8 cellular contexts compared by ENCODE assay signal in the genomic region with DNA sequence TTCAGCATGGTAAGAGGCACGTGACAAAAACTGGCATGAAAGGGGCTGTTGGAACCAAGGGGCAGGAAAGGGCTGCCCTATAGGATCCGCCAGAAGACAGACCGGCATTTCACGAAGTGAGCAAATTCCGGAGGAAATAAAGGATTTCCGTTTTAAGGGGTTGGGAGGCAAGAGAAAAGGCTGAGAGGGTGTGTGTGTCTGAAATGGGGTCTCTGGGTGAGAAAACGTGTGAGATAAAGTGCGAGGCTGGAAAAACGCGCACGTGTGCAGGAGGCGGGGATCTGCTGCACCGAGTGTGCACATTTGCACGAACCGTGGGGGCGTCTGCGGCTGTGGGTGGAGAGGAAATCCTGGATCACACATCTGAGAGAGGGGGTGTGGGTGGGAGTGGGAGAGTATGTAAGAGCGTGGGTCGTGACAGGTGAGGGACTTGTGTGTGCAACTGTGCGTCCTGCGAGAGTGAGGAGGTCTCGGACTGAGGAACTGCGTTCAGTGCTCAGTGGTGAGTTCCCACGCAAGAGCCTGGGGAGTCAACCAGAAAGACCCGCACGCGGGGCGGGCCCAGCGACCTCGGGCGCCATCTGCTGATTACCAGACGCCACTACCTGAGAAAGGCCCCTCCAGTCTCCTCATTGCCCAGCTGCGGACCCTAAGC. TPM values are rescaled to one million over a fixed set of nuclear protein-coding genes. Genes with fewer than 3 reads are reported as not detected.
A peak's percentile ranks its signal among the peaks of the same experiment; 100 is the strongest.
DNase-seq lines count a peak whose midpoint lies in the region; ATAC-seq and TF ChIP-seq lines count a peak whose summit lies in the region.

No MANE protein-coding gene starts in this region.

- peak overlapping the region; percentile 79 for H3K4me3 Mint-ChIP-seq in activated T-helper 17 cell treated with anti-CD3 and anti-CD28 coated beads, Interleukin-2, amount 50 U/mL, for 72 hours
- H3K4me3 Mint-ChIP-seq in nephron = peak overlapping the region; percentile 76 to 85 (median 80)
- peak overlapping the region; percentile 65 for H3K4me3 Mint-ChIP-seq in stimulated activated memory B cell treated with anti-CD40 and anti-IgM and Interleukin-4, amounts not matched to agents 10 μg/mL and 1 μg/mL and 100 μg/mL, for 72 hours

- ATAC-seq in GM18498 (IDR thresholded peaks at IDR 0.05; ENCODE audit: unreplicated experiment) = peak; percentile 59
- ATAC-seq in activated T-helper 17 cell treated with anti-CD3 and anti-CD28 coated beads, Interleukin-2, amount 50 U/mL, for 72 hours (replicated peaks) = peak; percentile 91
- peak; percentile 90 for ATAC-seq in stimulated activated memory B cell treated with anti-CD40 and anti-IgM and Interleukin-4, amounts not matched to agents 10 μg/mL and 1 μg/mL and 100 μg/mL, for 72 hours
- no peak for ATAC-seq in HG03378 (IDR thresholded peaks at IDR 0.05; ENCODE audit: unreplicated experiment)

- H3K27ac Mint-ChIP-seq in activated T-helper 17 cell treated with anti-CD3 and anti-CD28 coated beads, Interleukin-2, amount 50 U/mL, for 72 hours = no peak overlapping the region
- peak overlapping the region in 2 of 3 experiments; percentile 5 to 26 for H3K27ac Mint-ChIP-seq in nephron
- H3K27ac Mint-ChIP-seq in stimulated activated memory B cell treated with anti-CD40 and anti-IgM and Interleukin-4, amounts not matched to agents 10 μg/mL and 1 μg/mL and 100 μg/mL, for 72 hours = peak overlapping the region; percentile 31

- no peaks in the 10 kb centered on the region for H3K36me3 Mint-ChIP-seq in activated T-helper 17 cell treated with anti-CD3 and anti-CD28 coated beads, Interleukin-2, amount 50 U/mL, for 72 hours (ENCODE audit: low read depth)
- H3K36me3 Mint-ChIP-seq in nephron (ENCODE audit: low read depth) = no peaks in the 10 kb centered on the region
- H3K36me3 Mint-ChIP-seq in stimulated activated memory B cell treated with anti-CD40 and anti-IgM and Interleukin-4, amounts not matched to agents 10 μg/mL and 1 μg/mL and 100 μg/mL, for 72 hours = no peaks in the 10 kb centered on the region

- H3K4me3 ChIP-seq in fibroblast of the aortic adventitia (ENCODE audit: low read depth, low read length) = peak overlapping the region; percentile 53

- TF ChIP-seq CTCF in fibroblast of the aortic adventitia (IDR thresholded peaks at IDR 0.05; ENCODE audit: insufficient read depth, low read length) (peak; percentile 83), nephron (IDR thresholded peaks at IDR 0.05; ENCODE audit: unreplicated experiment in 3 of 3) (peak; percentile 79 to 88 (median 85))

- peaks cover 21% of the 10 kb centered on the region for H3K4me1 Mint-ChIP-seq in activated T-helper 17 cell treated with anti-CD3 and anti-CD28 coated beads, Interleukin-2, amount 50 U/mL, for 72 hours
- peaks cover 14% of the 10 kb centered on the region for H3K4me1 Mint-ChIP-seq in nephron
- H3K4me1 Mint-ChIP-seq in stimulated activated memory B cell treated with anti-CD40 and anti-IgM and Interleukin-4, amounts not matched to agents 10 μg/mL and 1 μg/mL and 100 μg/mL, for 72 hours = peaks cover 13% of the 10 kb centered on the region

- H3K27me3 Mint-ChIP-seq in activated T-helper 17 cell treated with anti-CD3 and anti-CD28 coated beads, Interleukin-2, amount 50 U/mL, for 72 hours = peaks cover 6% of the 10 kb centered on the region
- H3K27me3 Mint-ChIP-seq in nephron (ENCODE audit: low read depth) = peaks cover 19% of the 10 kb centered on the region
- peaks cover 10% of the 10 kb centered on the region for H3K27me3 Mint-ChIP-seq in stimulated activated memory B cell treated with anti-CD40 and anti-IgM and Interleukin-4, amounts not matched to agents 10 μg/mL and 1 μg/mL and 100 μg/mL, for 72 hours

- H3K9me3 Mint-ChIP-seq in activated T-helper 17 cell treated with anti-CD3 and anti-CD28 coated beads, Interleukin-2, amount 50 U/mL, for 72 hours = peaks cover 7% of the 10 kb centered on the region
- H3K9me3 Mint-ChIP-seq in nephron = peaks cover 14% of the 10 kb centered on the region
- peaks cover 2% of the 10 kb centered on the region for H3K9me3 Mint-ChIP-seq in stimulated activated memory B cell treated with anti-CD40 and anti-IgM and Interleukin-4, amounts not matched to agents 10 μg/mL and 1 μg/mL and 100 μg/mL, for 72 hours

- DNase-seq in KG1 (lab: John Stamatoyannopoulos, UW) = peak; percentile 40
- DNase-seq in RKO (ENCODE audit: low spot score) = peak; percentile 49
- peak; percentile 42 for DNase-seq in fibroblast of the aortic adventitia (ENCODE audit: low read depth)

RNA-seq across cellular contexts. Expression of gene P2RX7, which starts 37.0 kb away (rescaled TPM):
- total RNA-seq in activated T-helper 17 cell treated with anti-CD3 and anti-CD28 coated beads, Interleukin-2, amount 50 U/mL, for 72 hours = 1 to 10 TPM; 3.8 to 6.4 TPM
- total RNA-seq in fibroblast of the aortic adventitia (ENCODE audit: low replicate concordance) = 0.18 and 9.1 TPM in 2 replicates

RNA-seq across cellular contexts. Expression of gene OASL, which starts 56.6 kb away (rescaled TPM):
- 1 to 10 TPM; 4.0 to 5.2 TPM for total RNA-seq in activated T-helper 17 cell treated with anti-CD3 and anti-CD28 coated beads, Interleukin-2, amount 50 U/mL, for 72 hours
- total RNA-seq in fibroblast of the aortic adventitia (ENCODE audit: low replicate concordance) = 0.33 TPM in 1 of 2 replicates, not detected in the other
